Comparison of ENCODE assay signal across 10 cellular contexts in the genomic region with DNA sequence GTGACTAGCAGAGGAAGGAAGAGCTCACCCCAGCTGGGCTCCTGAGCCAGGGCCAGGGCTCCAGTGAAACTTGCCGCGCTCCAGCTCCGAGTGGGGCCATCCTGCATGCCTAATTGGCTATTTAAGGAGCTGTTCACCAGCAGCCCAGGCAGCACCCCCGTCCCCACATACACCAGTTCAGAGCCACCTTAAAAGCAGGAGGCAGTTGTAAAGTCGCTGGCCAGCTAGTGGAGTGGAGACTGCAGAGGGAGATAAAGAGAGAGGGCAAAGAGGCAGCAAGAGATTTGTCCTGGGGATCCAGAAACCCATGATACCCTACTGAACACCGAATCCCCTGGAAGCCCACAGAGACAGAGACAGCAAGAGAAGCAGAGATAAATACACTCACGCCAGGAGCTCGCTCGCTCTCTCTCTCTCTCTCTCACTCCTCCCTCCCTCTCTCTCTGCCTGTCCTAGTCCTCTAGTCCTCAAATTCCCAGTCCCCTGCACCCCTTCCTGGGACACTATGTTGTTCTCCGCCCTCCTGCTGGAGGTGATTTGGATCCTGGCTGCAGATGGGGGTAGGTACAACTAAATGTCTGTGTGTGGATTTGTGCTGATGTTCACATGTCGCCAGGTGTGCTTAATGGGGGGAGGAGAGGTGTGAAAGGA. TPM values are rescaled to one million over a fixed set of nuclear protein-coding genes. Genes with fewer than 3 reads are reported as not detected.
DNase-seq lines count a peak whose midpoint lies in the region; ATAC-seq, FAIRE-seq and TF ChIP-seq lines count a peak whose summit lies in the region.
"Had no signal": no experiment of that assay in that cellular context is flagged by ENCODE, and none has a peak within 500 bp of the region (broad histone marks: within the 10 kb centered on the region; RNA-seq: fewer than 3 reads in every experiment).

A gene (plus strand): TSS at position 151 of the 651 bp plus-strand sequence. CDS start 355 bp downstream, at position 506.

- H3K4me2 ChIP-seq in endothelial cell of umbilical vein (ENCODE audit: insufficient read depth, low read length), result no peak within 1 kb of the TSS

- intact Hi-C loops in MCF 10A (cut with micrococcal nuclease) (loop anchor here (5.0 kb wide), 4 partner anchors 205 to 555 kb away; a partner anchor contains a TSS), breast epithelium (cut with DNase I; ENCODE audit: low total_unique reads) (no loop called here), endothelial cell of umbilical vein (cut with micrococcal nuclease) (loop anchor here (5.0 kb wide), 1 partner anchor 665 kb away; no protein-coding TSS in a partner anchor), body of pancreas (cut with DNase I) (no loop called here)

- H3K36me3 Mint-ChIP-seq in MCF 10A (ENCODE audit: insufficient read depth, unreplicated experiment), result no peaks in the 10 kb centered on the region
- H3K36me3 Mint-ChIP-seq in mesothelial cell of epicardium, result no peaks in the 10 kb centered on the region

- H3K4me3 ChIP-seq in breast epithelium, result no peak within 1 kb of the TSS
- H3K4me3 ChIP-seq in endothelial cell of umbilical vein (replicated peaks in 1 of 3; ENCODE audit: insufficient read depth in 1 of 3, low read depth in 1 of 3, low read length in 3 of 3), result no peak within 1 kb of the TSS
- H3K4me3 ChIP-seq in body of pancreas, result no peak within 1 kb of the TSS

- peak within 1 kb of the TSS; percentile 5 for H3K4me3 Mint-ChIP-seq in MCF 10A (ENCODE audit: unreplicated experiment)
- H3K4me3 Mint-ChIP-seq in mesothelial cell of epicardium, result peak within 1 kb of the TSS; percentile 67

- H2AFZ ChIP-seq in endothelial cell of umbilical vein (ENCODE audit: low read depth, low read length), result peak within 1 kb of the TSS; percentile 0

- no peaks in the 10 kb centered on the region for H3K9me3 Mint-ChIP-seq in MCF 10A (ENCODE audit: unreplicated experiment)
- H3K9me3 Mint-ChIP-seq in mesothelial cell of epicardium, result no peaks in the 10 kb centered on the region
- H3K9me3 Mint-ChIP-seq: T-helper 1 cell treated with Interleukin-12 subunit alpha and Interleukin-12 subunit beta and Interleukin-4 antibody, amounts not matched to agents 30 μg/mL and 1 μg/mL, for 36 hours had no signal

- DNase-seq in MCF 10A (ENCODE audit: unreplicated experiment) (no peak), breast epithelium (ENCODE audit: low spot score in 2 of 2) (no peak), endothelial cell of umbilical vein (ENCODE audit: low read depth, low spot score) (no peak), mesothelial cell of epicardium (ENCODE audit: low spot score in 2 of 2, unreplicated experiment in 2 of 2) (no peak), body of pancreas (no peak), kidney tubule cell (ENCODE audit: low spot score) (no peak)
- no peak for DNase-seq in stimulated activated CD4-positive, alpha-beta T cell treated with anti-CD3 and anti-CD28 coated beads, Interleukin-15, amount 100 ng/mL, for 24 hours

- H3K27ac Mint-ChIP-seq in MCF 10A (ENCODE audit: low read depth, unreplicated experiment), result no peak within 1 kb of the TSS
- H3K27ac Mint-ChIP-seq in mesothelial cell of epicardium, result peak within 1 kb of the TSS; percentile 89
- H3K27ac Mint-ChIP-seq: T-helper 1 cell treated with Interleukin-12 subunit alpha and Interleukin-12 subunit beta and Interleukin-4 antibody, amounts not matched to agents 30 μg/mL and 1 μg/mL, for 36 hours had no signal

- no peaks in the 10 kb centered on the region for H4K20me1 ChIP-seq in endothelial cell of umbilical vein (replicated peaks; ENCODE audit: control insufficient read depth, extremely low read depth, insufficient read depth, low read length)

- H3K9me1 ChIP-seq in endothelial cell of umbilical vein (replicated peaks; ENCODE audit: control insufficient read depth, extremely low read depth, insufficient read depth, low read length), result no peaks in the 10 kb centered on the region

- ATAC-seq in body of pancreas, result no peak
- ATAC-seq in HG03025 (IDR thresholded peaks at IDR 0.05; ENCODE audit: low FRiP score, unreplicated experiment), result no peak

- H3K9ac ChIP-seq in endothelial cell of umbilical vein (replicated peaks; ENCODE audit: extremely low read depth, insufficient read depth, low read length), result no peak within 1 kb of the TSS

- TF ChIP-seq POLR2A in breast epithelium (IDR thresholded peaks at IDR 0.05) (no peak), endothelial cell of umbilical vein (IDR thresholded peaks at IDR 0.05; ENCODE audit: low read depth, low read length) (no peak), body of pancreas (IDR thresholded peaks at IDR 0.05) (no peak)

- 47 to 55% methylated on average over 11 of the region's 11 CpGs for WGBS in body of pancreas, 2 donors

- BruUV-seq in MCF 10A (replicated peaks; lab: Mats Ljungman, UMichigan) (no TSS peak), endothelial cell of umbilical vein (replicated peaks; lab: Mats Ljungman, UMichigan) (no TSS peak)

- H3K27me3 Mint-ChIP-seq in MCF 10A (ENCODE audit: insufficient read depth, unreplicated experiment), result no peaks in the 10 kb centered on the region
- H3K27me3 Mint-ChIP-seq in mesothelial cell of epicardium (ENCODE audit: low read depth), result no peaks in the 10 kb centered on the region

- H3K36me3 ChIP-seq in breast epithelium (no peaks in the 10 kb centered on the region), endothelial cell of umbilical vein (ENCODE audit: control insufficient read depth in 2 of 2, extremely low read depth in 1 of 2, insufficient read depth in 2 of 2, low read length in 2 of 2) (no peaks in the 10 kb centered on the region), body of pancreas (replicated peaks in 1 of 2; ENCODE audit: insufficient read depth in 1 of 2, low read depth in 2 of 2) (no peaks in the 10 kb centered on the region)

- CTCF ChIA-PET in MCF 10A (lab: Yijun Ruan, JAX), result interaction anchor here (0.5 to 12.7 kb wide), 7 partner anchors 12 to 1092 kb away, joined by 3 to 215 read pairs (median 3); a partner anchor contains a TSS
- CTCF ChIA-PET in endothelial cell of umbilical vein (lab: Charles Lee), result interaction anchor here (1.2 to 13.2 kb wide), 3 partner anchors 9 to 172 kb away, joined by 3 to 466 read pairs (median 8); a partner anchor contains a TSS

- peaks cover 0 to 2% of the 10 kb centered on the region in 2 donors for H3K4me1 ChIP-seq in breast epithelium
- H3K4me1 ChIP-seq in endothelial cell of umbilical vein (ENCODE audit: control insufficient read depth, extremely low read depth, insufficient read depth, low read length), result peaks cover 7% of the 10 kb centered on the region
- H3K4me1 ChIP-seq in body of pancreas, result peaks cover 28% of the 10 kb centered on the region

- FAIRE-seq in endothelial cell of umbilical vein (lab: Jason Lieb, UNC), result no peak
- FAIRE-seq: islet of Langerhans had no signal

- dilution Hi-C loops in endothelial cell of umbilical vein (cut with MboI; ENCODE audit: extremely low pct_ligation_motif_present, low sequenced_read_pairs), result no loop called here

- no peaks in the 10 kb centered on the region for H3K79me2 ChIP-seq in endothelial cell of umbilical vein (ENCODE audit: control insufficient read depth, insufficient read depth, low read length)

- no peak for TF ChIP-seq CTCF in MCF 10A (IDR thresholded peaks at IDR 0.05; ENCODE audit: unreplicated experiment)
- no peak for TF ChIP-seq CTCF in breast epithelium (IDR thresholded peaks at IDR 0.05)
- no peak for TF ChIP-seq CTCF in endothelial cell of umbilical vein (IDR thresholded peaks at IDR 0.05; ENCODE audit: extremely low read depth in 1 of 2, insufficient read depth in 1 of 2, low read depth in 1 of 2, low read length in 2 of 2)
- no peak for TF ChIP-seq CTCF in mesothelial cell of epicardium (IDR thresholded peaks at IDR 0.05; ENCODE audit: unreplicated experiment)
- no peak for TF ChIP-seq CTCF in body of pancreas (IDR thresholded peaks at IDR 0.05)

- POLR2A ChIA-PET in MCF 10A (lab: Yijun Ruan, JAX) (interaction anchor here (0.8 to 11.7 kb wide), 5 partner anchors 12 to 65 kb away, joined by 3 to 239 read pairs (median 27); a partner anchor contains a TSS), endothelial cell of umbilical vein (lab: Charles Lee) (no interaction called here)

- H3K27ac ChIP-seq in breast epithelium (peak within 1 kb of the TSS in 1 of 2 donors; percentile 78), endothelial cell of umbilical vein (ENCODE audit: insufficient read depth, low read depth, low read length) (no peak within 1 kb of the TSS), body of pancreas (no peak within 1 kb of the TSS)

- H3K27me3 ChIP-seq in breast epithelium (no peaks in the 10 kb centered on the region), endothelial cell of umbilical vein (ENCODE audit: control insufficient read depth in 2 of 2, insufficient read depth in 2 of 2, low read length in 2 of 2) (peaks cover 15 to 27% of the 10 kb centered on the region in 2 experiments), body of pancreas (no peaks in the 10 kb centered on the region)

- H3K9me3 ChIP-seq in breast epithelium (no peaks in the 10 kb centered on the region), endothelial cell of umbilical vein (replicated peaks; ENCODE audit: control insufficient read depth, insufficient read depth, low read length) (no peaks in the 10 kb centered on the region), body of pancreas (no peaks in the 10 kb centered on the region)

- H3K4me1 Mint-ChIP-seq in MCF 10A (ENCODE audit: insufficient read depth, unreplicated experiment), result peaks cover 60% of the 10 kb centered on the region
- H3K4me1 Mint-ChIP-seq in mesothelial cell of epicardium, result peaks cover 54% of the 10 kb centered on the region

TF ChIP-seq in endothelial cell of umbilical vein, 7 proteins besides CTCF, POLR2A, EP300 and RAD21 (continues in another document):
- TF ChIP-seq POLR2AphosphoS5 (IDR thresholded peaks at IDR 0.05; ENCODE audit: insufficient read depth, low read depth, low read length), result no peak
- no peak for TF ChIP-seq EZH2 (IDR thresholded peaks at IDR 0.05; ENCODE audit: borderline replicate concordance, low read depth, low read length, severe bottlenecking)
- TF ChIP-seq FOS (IDR thresholded peaks at IDR 0.05; ENCODE audit: borderline replicate concordance, insufficient read depth, low read length), result no peak
- no peak for TF ChIP-seq JUN (IDR thresholded peaks at IDR 0.05; ENCODE audit: borderline replicate concordance, insufficient read depth, insufficient read length, low read depth)
- TF ChIP-seq MYC (IDR thresholded peaks at IDR 0.05; ENCODE audit: low read depth, low read length), result no peak

RNA-seq across cellular contexts. Expression of the gene that starts here (rescaled TPM):
- total RNA-seq in MCF 10A (2022) (0.26 TPM in 1 of 2 replicates, not detected in the other), breast epithelium (not detected), endothelial cell of umbilical vein (not detected in 2 replicates), mesothelial cell of epicardium (3.8 to 5.0 TPM (median 3.8 TPM) in 3 replicates), body of pancreas (not detected)
- not detected in 2 replicates for polyA plus RNA-seq in endothelial cell of umbilical vein
- polyA plus RNA-seq in endothelial cell of umbilical vein (2011; cell fraction: cytosol; rRNA removed), result not detected in 2 replicates
- not detected in 2 replicates for polyA plus RNA-seq in endothelial cell of umbilical vein (2011; cell fraction: nucleus; rRNA removed)
- 0.24 and 0.37 TPM in 2 replicates for polyA plus RNA-seq in endothelial cell of umbilical vein (2012)
- not detected in 2 replicates for polyA minus RNA-seq in endothelial cell of umbilical vein
- polyA minus RNA-seq in endothelial cell of umbilical vein (2011; cell fraction: cytosol; rRNA and poly(A)+ RNA removed), result not detected
- not detected in 2 replicates for polyA minus RNA-seq in endothelial cell of umbilical vein (2011; cell fraction: nucleus; rRNA and poly(A)+ RNA removed)

Comparison
In these comparisons a context has a peak if more than half of its experiments do, and no peak if none do; other contexts are left out.
1. intact Hi-C loops: an anchor here in MCF 10A (5.0 kb wide) and endothelial cell of umbilical vein (5.0 kb wide); none called in breast epithelium and body of pancreas.